Comparison of ENCODE assay signal across 8 cellular contexts in the genomic region with DNA sequence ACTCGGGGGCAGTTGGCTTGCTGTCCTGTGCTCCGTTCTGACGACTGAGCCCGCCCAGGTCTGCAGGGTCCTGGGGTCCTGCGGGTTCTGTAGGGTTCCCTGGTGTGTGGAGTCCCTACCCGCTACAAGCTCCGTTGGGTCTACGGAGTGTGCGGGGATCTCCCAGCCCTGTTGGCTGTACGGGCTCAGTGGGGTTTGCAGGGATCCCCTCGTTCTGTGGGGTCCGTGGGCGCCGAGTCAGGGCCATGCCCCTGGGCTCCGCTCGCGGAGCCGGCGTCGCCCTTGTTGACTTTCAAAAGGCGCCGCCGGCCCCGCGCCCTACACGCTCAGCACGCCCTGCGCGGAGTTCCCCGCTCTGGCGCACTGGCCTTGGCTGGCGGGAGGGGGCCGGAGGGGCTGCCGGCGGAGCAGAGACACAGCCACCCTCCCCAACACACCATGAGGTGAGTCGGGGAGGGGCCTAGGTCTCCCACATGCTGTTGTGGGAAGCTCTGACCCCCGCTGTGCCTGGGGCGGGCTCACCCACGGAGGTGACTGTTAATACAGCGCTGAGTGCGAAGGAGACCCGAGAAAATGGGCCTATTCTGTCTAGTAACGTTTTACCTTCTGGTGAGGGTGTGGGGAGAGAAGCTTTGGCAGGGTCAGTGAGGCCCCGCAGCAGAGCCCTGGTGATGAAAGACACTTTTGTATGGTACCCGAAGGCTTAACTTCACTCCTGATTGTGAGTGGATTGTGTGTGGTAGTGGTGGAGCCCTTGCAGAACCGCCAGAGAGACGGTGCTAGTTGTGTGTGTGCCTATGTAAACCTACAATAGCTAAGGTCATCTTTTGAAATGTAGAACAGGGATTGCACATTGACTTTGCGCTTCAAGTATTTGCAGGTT. TPM values are rescaled to one million over a fixed set of nuclear protein-coding genes. Genes with fewer than 3 reads are reported as not detected.
A peak's percentile ranks its signal among the peaks of the same experiment; 100 is the strongest.
DNase-seq lines count a peak whose midpoint lies in the region; ATAC-seq lines count a peak whose summit lies in the region.

No MANE protein-coding gene starts in this region.

- H3K27ac ChIP-seq in iPS-18a (ENCODE audit: low read length) (no peak overlapping the region), skeletal muscle tissue (ENCODE audit: low read depth, low read length) (no peak overlapping the region)

- peak overlapping the region; percentile 80 for H3K4me3 ChIP-seq in iPS-18a (ENCODE audit: low read length)
- peak overlapping the region; percentile 49 to 72 (median 61) for H3K4me3 ChIP-seq in skeletal muscle tissue (ENCODE audit: low read length in 3 of 3)

- ATAC-seq in GM18511 (IDR thresholded peaks at IDR 0.05; ENCODE audit: unreplicated experiment) (peak; percentile 84), HG02885 (IDR thresholded peaks at IDR 0.05; ENCODE audit: poor library complexity, unreplicated experiment) (peak; percentile 72)

- H3K9ac ChIP-seq in iPS-18a (ENCODE audit: low read length) (peak overlapping the region; percentile 68), skeletal muscle tissue (ENCODE audit: low read depth in 1 of 3, low read length in 3 of 3) (peak overlapping the region; percentile 47 to 61 (median 51))

- H3K27me3 ChIP-seq in iPS-18a (ENCODE audit: control insufficient read depth, insufficient read depth, low read length) (no peaks in the 10 kb centered on the region), skeletal muscle tissue (ENCODE audit: control insufficient read depth in 3 of 3, insufficient read depth in 3 of 3, low read length in 3 of 3) (no peaks in the 10 kb centered on the region)

- peak; percentile 48 for DNase-seq in T follicular helper cell (ENCODE audit: low read depth)
- DNase-seq in astrocyte of the hippocampus (ENCODE audit: low read depth, low spot score): peak; percentile 76
- DNase-seq in NCI-H187 (lab: John Stamatoyannopoulos, UW): no peak
- DNase-seq in NCI-H82 treated with DMSO at 0.1 percent for 48 hours (lab: John Stamatoyannopoulos, UW; ENCODE audit: unreplicated experiment): no peak

- H3K9me3 ChIP-seq in iPS-18a (ENCODE audit: control insufficient read depth, low read depth, low read length) (no peaks in the 10 kb centered on the region), skeletal muscle tissue (ENCODE audit: control insufficient read depth in 3 of 3, low read length in 3 of 3) (no peaks in the 10 kb centered on the region)

- H3K36me3 ChIP-seq in iPS-18a (ENCODE audit: control insufficient read depth, low read depth, low read length) (no peaks in the 10 kb centered on the region), skeletal muscle tissue (ENCODE audit: control insufficient read depth in 3 of 3, insufficient read depth in 3 of 3, low read length in 3 of 3) (no peaks in the 10 kb centered on the region)

- H3K4me1 ChIP-seq in iPS-18a (ENCODE audit: control insufficient read depth, low read depth, low read length): peaks cover 11% of the 10 kb centered on the region
- H3K4me1 ChIP-seq in skeletal muscle tissue (ENCODE audit: control insufficient read depth in 3 of 3, insufficient read depth in 3 of 3, low read length in 3 of 3): peaks cover 2 to 12% (median 9%) of the 10 kb centered on the region in 3 donors

RNA-seq across cellular contexts. Expression of gene TASOR2, which starts 8.1 kb away (rescaled TPM):
- total RNA-seq in skeletal muscle tissue: 54.3 TPM

RNA-seq across cellular contexts. Expression of gene ASB13, which starts 26.3 kb away (rescaled TPM):
- total RNA-seq in skeletal muscle tissue: 10.4 TPM

Comparison
In these comparisons a context has a peak if more than half of its experiments do, and no peak if none do; other contexts are left out.
1. DNase-seq: peak in T follicular helper cell (single experiment) and astrocyte of the hippocampus (single experiment); none in NCI-H187 (0 of 2) and NCI-H82 treated with DMSO at 0.1 percent for 48 hours (single experiment).